In genomic region chr19:11505504-11506100, GRCh38 we compare ENCODE assay signal across 8 cellular contexts. TPM values are rescaled to one million over a fixed set of nuclear protein-coding genes. Genes with fewer than 3 reads are reported as not detected.
DNase-seq lines count a peak whose midpoint lies in the region; ATAC-seq and TF ChIP-seq lines count a peak whose summit lies in the region.

TSS of gene ZNF653 (minus strand) at chr19:11505839. CDS start at chr19:11505786, 53 bp downstream.

- no CpG with 5 or more reads among the region's 65 CpGs for WGBS in trophoblast cell (ENCODE audit: extremely low coverage, insufficient coverage, insufficient read length)
- 0% methylated on average over 55 of the region's 65 CpGs; no CpG with 5 or more reads in 1 of the 2 donors for WGBS in transverse colon (ENCODE audit: low coverage in 1 of 2), 2 donors

- peak within 1 kb of the TSS; percentile 96 for H2AK5ac ChIP-seq in trophoblast cell (ENCODE audit: low read length)

- no peak for TF ChIP-seq CTCF in GM12865 (IDR thresholded peaks at IDR 0.05; ENCODE audit: insufficient read depth, low read depth, low read length, missing control alignments)
- TF ChIP-seq CTCF in cardiac muscle cell (IDR thresholded peaks at IDR 0.05; ENCODE audit: low read depth, low read length): no peak
- TF ChIP-seq CTCF in transverse colon (IDR thresholded peaks at IDR 0.05): no peak

- ATAC-seq in HG02678 (IDR thresholded peaks at IDR 0.05; ENCODE audit: unreplicated experiment): peak; percentile 54
- ATAC-seq in activated naive CD8-positive, alpha-beta T cell treated with anti-CD3 and anti-CD28 coated beads, Interleukin-2, amount 10 ng/mL, durations not matched to agents 7 days and 5 days (ENCODE audit: low read depth): peak; percentile 68

- peak within 1 kb of the TSS; percentile 77 for H3K4me3 ChIP-seq in GM12865 (ENCODE audit: low read depth, low read length)
- peak within 1 kb of the TSS; percentile 87 for H3K4me3 ChIP-seq in cardiac muscle cell
- H3K4me3 ChIP-seq in trophoblast cell (ENCODE audit: low read depth, low read length): peak within 1 kb of the TSS; percentile 94
- peak within 1 kb of the TSS; percentile 57 to 98 (median 96) for H3K4me3 ChIP-seq in transverse colon

- peaks cover 6% of the 10 kb centered on the region for H3K36me3 Mint-ChIP-seq in activated naive CD8-positive, alpha-beta T cell treated with anti-CD3 and anti-CD28 coated beads, Interleukin-2, amount 10 ng/mL, durations not matched to agents 7 days and 5 days

- H2BK5ac ChIP-seq in trophoblast cell (ENCODE audit: low read depth, low read length, poor library complexity): peak within 1 kb of the TSS; percentile 93

- H3K14ac ChIP-seq in trophoblast cell (ENCODE audit: low read length): peak within 1 kb of the TSS; percentile 97

- H2BK12ac ChIP-seq in trophoblast cell (ENCODE audit: low read length): peak within 1 kb of the TSS; percentile 63

- H3K9me3 ChIP-seq in cardiac muscle cell (ENCODE audit: low read depth): no peaks in the 10 kb centered on the region
- H3K9me3 ChIP-seq in trophoblast cell (ENCODE audit: insufficient read depth, low read depth, low read length): no peaks in the 10 kb centered on the region
- no peaks in the 10 kb centered on the region for H3K9me3 ChIP-seq in transverse colon

- H4K91ac ChIP-seq in trophoblast cell (ENCODE audit: low read depth, low read length): peak within 1 kb of the TSS; percentile 100

- peak within 1 kb of the TSS; percentile 97 for H4K12ac ChIP-seq in trophoblast cell (ENCODE audit: low read depth, low read length)

- H3K27ac ChIP-seq in cardiac muscle cell (peak within 1 kb of the TSS; percentile 96), trophoblast cell (ENCODE audit: low read depth, low read length) (peak within 1 kb of the TSS; percentile 92), transverse colon (peak within 1 kb of the TSS; percentile 96 to 99 (median 98))

- H3K9me3 Mint-ChIP-seq in activated naive CD8-positive, alpha-beta T cell treated with anti-CD3 and anti-CD28 coated beads, Interleukin-2, amount 10 ng/mL, durations not matched to agents 7 days and 5 days: no peaks in the 10 kb centered on the region

- intact Hi-C loops in transverse colon (cut with DNase I; ENCODE audit: low total_unique reads): no loop called here

- peaks cover 13% of the 10 kb centered on the region for H3K4me1 Mint-ChIP-seq in activated naive CD8-positive, alpha-beta T cell treated with anti-CD3 and anti-CD28 coated beads, Interleukin-2, amount 10 ng/mL, durations not matched to agents 7 days and 5 days

- H4K8ac ChIP-seq in trophoblast cell (ENCODE audit: low read depth, low read length): peak within 1 kb of the TSS; percentile 99

- peak within 1 kb of the TSS; percentile 96 for H2AFZ ChIP-seq in trophoblast cell (ENCODE audit: insufficient read depth, low read length, poor library complexity)

- peak within 1 kb of the TSS; percentile 99 for H3K4ac ChIP-seq in trophoblast cell (ENCODE audit: low read depth, low read length)

- H3K4me2 ChIP-seq in trophoblast cell (ENCODE audit: low read length): peak within 1 kb of the TSS; percentile 79

- H3K27me3 ChIP-seq in cardiac muscle cell (no peaks in the 10 kb centered on the region), trophoblast cell (ENCODE audit: insufficient read depth, low read length) (no peaks in the 10 kb centered on the region), transverse colon (no peaks in the 10 kb centered on the region)

- DNase-seq in GM12865 (ENCODE audit: low read depth) (peak; percentile 97), NCI-H128 (lab: John Stamatoyannopoulos, UW; ENCODE audit: unreplicated experiment) (peak; percentile 98), SW 1271 (lab: John Stamatoyannopoulos, UW) (peak; percentile 76 to 91), cardiac muscle cell (ENCODE audit: low read depth in 1 of 2, low spot score in 1 of 2) (peak; percentile 96 to 97), trophoblast cell (peak; percentile 94 to 99), transverse colon (peak; percentile 95)
- peak; percentile 95 for DNase-seq in activated naive CD8-positive, alpha-beta T cell treated with anti-CD3 and anti-CD28 coated beads, Interleukin-2, amount 10 ng/mL, durations not matched to agents 7 days and 5 days

- H3K79me2 ChIP-seq in trophoblast cell (ENCODE audit: control insufficient read depth, insufficient read depth, low read length, poor library complexity): peaks cover 4% of the 10 kb centered on the region

- TF ChIP-seq EP300 in transverse colon (IDR thresholded peaks at IDR 0.05; ENCODE audit: low read depth): no peak

- POLR2A ChIA-PET in activated naive CD8-positive, alpha-beta T cell treated with anti-CD3 and anti-CD28 coated beads, Interleukin-2, amount 10 ng/mL, durations not matched to agents 7 days and 5 days (lab: Charles Lee): interaction anchor here (1.2 to 1.8 kb wide), 6 partner anchors 17 to 130 kb away, joined by 3 to 9 read pairs (median 6); partner anchors contain the start of genes ECSIT and ELOF1

- H3K23ac ChIP-seq in trophoblast cell (ENCODE audit: low read length): no peak within 1 kb of the TSS

- H3K9ac ChIP-seq in trophoblast cell (ENCODE audit: low read length): peak within 1 kb of the TSS; percentile 93

- TF ChIP-seq POLR2A in transverse colon (IDR thresholded peaks at IDR 0.05): peak; percentile 41

- H3K27me3 Mint-ChIP-seq in activated naive CD8-positive, alpha-beta T cell treated with anti-CD3 and anti-CD28 coated beads, Interleukin-2, amount 10 ng/mL, durations not matched to agents 7 days and 5 days: no peaks in the 10 kb centered on the region

- H3K18ac ChIP-seq in trophoblast cell (ENCODE audit: low read length): peak within 1 kb of the TSS; percentile 99

- in situ Hi-C loops in transverse colon (cut with MboI; ENCODE audit: low pct_ligation_motif_present in 1 of 4, low pct_unique_long_range_greater_than_20kb in 1 of 4, low sequenced_read_pairs in 3 of 4): no loop called here

- H3K27ac Mint-ChIP-seq in activated naive CD8-positive, alpha-beta T cell treated with anti-CD3 and anti-CD28 coated beads, Interleukin-2, amount 10 ng/mL, durations not matched to agents 7 days and 5 days: peak within 1 kb of the TSS; percentile 87

- H3K36me3 ChIP-seq in cardiac muscle cell (no peaks in the 10 kb centered on the region), trophoblast cell (ENCODE audit: control insufficient read depth in 1 of 2, insufficient read depth in 2 of 2, low read length in 2 of 2) (peaks cover 0 to 2% of the 10 kb centered on the region in 2 experiments), transverse colon (no peaks in the 10 kb centered on the region)

- peak within 1 kb of the TSS; percentile 89 for H3K4me3 Mint-ChIP-seq in activated naive CD8-positive, alpha-beta T cell treated with anti-CD3 and anti-CD28 coated beads, Interleukin-2, amount 10 ng/mL, durations not matched to agents 7 days and 5 days

- H2BK120ac ChIP-seq in trophoblast cell (ENCODE audit: insufficient read depth, low read length, poor library complexity): peak within 1 kb of the TSS; percentile 91

- H3K4me1 ChIP-seq in cardiac muscle cell (ENCODE audit: low read depth): peaks cover 4% of the 10 kb centered on the region
- H3K4me1 ChIP-seq in trophoblast cell (ENCODE audit: control insufficient read depth in 1 of 2, insufficient read depth in 2 of 2, low read length in 2 of 2): peaks cover 19 to 23% of the 10 kb centered on the region in 2 experiments
- peaks cover 0 to 15% (median 10%) of the 10 kb centered on the region in 4 donors for H3K4me1 ChIP-seq in transverse colon

- H3K79me1 ChIP-seq in trophoblast cell (ENCODE audit: low read length): peaks cover 4% of the 10 kb centered on the region

RNA-seq across cellular contexts. Expression of gene ZNF653, which starts in this region (rescaled TPM):
- 10 to 100 TPM; 21.1 to 21.8 TPM for total RNA-seq in activated naive CD8-positive, alpha-beta T cell treated with anti-CD3 and anti-CD28 coated beads, Interleukin-2, amount 10 ng/mL, durations not matched to agents 7 days and 5 days
- total RNA-seq in cardiac muscle cell (13.8 and 19.0 TPM in 2 replicates), transverse colon (10 to 100 TPM; 10.6 to 44.9 (median 17.4) TPM)
- 10.6 and 14.4 TPM in 2 replicates for polyA plus RNA-seq in cardiac muscle cell
- 5.9 and 6.1 TPM in 2 replicates for polyA plus RNA-seq in trophoblast cell (2013)

Comparison
In these comparisons a context has a peak if more than half of its experiments do, and no peak if none do; other contexts are left out.
1. Peak in every context shown above with its lines: DNase-seq, ATAC-seq, H3K4me3 ChIP-seq and H3K27ac ChIP-seq.